ENCODE assay signal across 9 cellular contexts in genomic region chr17:75854111-75854748, GRCh38. TPM values are rescaled to one million over a fixed set of nuclear protein-coding genes. Genes with fewer than 3 reads are reported as not detected.
DNase-seq lines count a peak whose midpoint lies in the region; ATAC-seq lines count a peak whose summit lies in the region.
"Had no signal": no experiment of that assay in that cellular context is flagged by ENCODE, and none has a peak within 500 bp of the region (broad histone marks: within the 10 kb centered on the region; RNA-seq: fewer than 3 reads in every experiment).

No MANE protein-coding gene starts in this region.

- 15 to 32% (median 19%) methylated on average over 7 of the region's 7 CpGs for WGBS in adipose tissue, 3 donors

- DNase-seq in HCEC 1CT: peak; percentile 68
- peak in 6 of 49 donors; percentile 18 to 51 (median 27) for DNase-seq in substantia nigra (lab: John Stamatoyannopoulos, UW)
- no peak for DNase-seq in hippocampal formation (lab: John Stamatoyannopoulos, UW)
- DNase-seq in activated naive CD8-positive, alpha-beta T cell treated with anti-CD3 and anti-CD28 coated beads for 36 hours: no peak
- no peak for DNase-seq in H4 (ENCODE audit: low spot score)
- DNase-seq: occipital lobe had no signal

- H3K27ac Mint-ChIP-seq in activated naive CD8-positive, alpha-beta T cell treated with anti-CD3 and anti-CD28 coated beads for 36 hours: no peak overlapping the region

- no peaks in the 10 kb centered on the region for H3K9me3 ChIP-seq in iPS-18c (ENCODE audit: control insufficient read depth, insufficient read depth, low read length)

- H3K4me3 Mint-ChIP-seq in activated naive CD8-positive, alpha-beta T cell treated with anti-CD3 and anti-CD28 coated beads for 36 hours: no peak overlapping the region

- peaks cover 23% of the 10 kb centered on the region for H3K4me1 Mint-ChIP-seq in activated naive CD8-positive, alpha-beta T cell treated with anti-CD3 and anti-CD28 coated beads for 36 hours

- no peaks in the 10 kb centered on the region for H3K9me3 Mint-ChIP-seq in activated naive CD8-positive, alpha-beta T cell treated with anti-CD3 and anti-CD28 coated beads for 36 hours

- H3K27ac ChIP-seq in adipose tissue (ENCODE audit: low read depth, low read length) (peak overlapping the region; percentile 61), substantia nigra (ENCODE audit: low read depth, low read length, poor library complexity, severe bottlenecking) (peak overlapping the region; percentile 88)

- H3K27me3 Mint-ChIP-seq in activated naive CD8-positive, alpha-beta T cell treated with anti-CD3 and anti-CD28 coated beads for 36 hours: no peaks in the 10 kb centered on the region

- peaks cover 3% of the 10 kb centered on the region for H3K36me3 Mint-ChIP-seq in activated naive CD8-positive, alpha-beta T cell treated with anti-CD3 and anti-CD28 coated beads for 36 hours

- ATAC-seq in HG02884 (IDR thresholded peaks at IDR 0.05; ENCODE audit: unreplicated experiment): no peak

- peak overlapping the region; percentile 53 for H3K4me3 ChIP-seq in iPS-18c (ENCODE audit: insufficient read depth, low read depth, low read length)

RNA-seq across cellular contexts. Expression of gene WBP2, which starts 0.9 kb away (rescaled TPM):
- polyA plus RNA-seq in adipose tissue: 100 to 1,000 TPM in 2 of 3 donors, 10 to 100 TPM in 1; 85.0 to 162 (median 107) TPM
- total RNA-seq in activated naive CD8-positive, alpha-beta T cell treated with anti-CD3 and anti-CD28 coated beads for 36 hours: 10 to 100 TPM; 45.0 to 49.3 TPM
- 14.8 and 26.3 TPM in 2 replicates for total RNA-seq in H4 (2014; rRNA removed; shearing (Covaris generic))

RNA-seq across cellular contexts. Expression of gene UNC13D, which starts 10.0 kb away (rescaled TPM):
- polyA plus RNA-seq in adipose tissue: 10 to 100 TPM in 2 of 3 donors, 1 to 10 TPM in 1; 6.3 to 13.5 (median 10.1) TPM
- total RNA-seq in activated naive CD8-positive, alpha-beta T cell treated with anti-CD3 and anti-CD28 coated beads for 36 hours: 100 to 1,000 TPM; 145 to 156 TPM
- total RNA-seq in H4 (2014; rRNA removed; shearing (Covaris generic)): 1.9 and 2.9 TPM in 2 replicates

RNA-seq across cellular contexts. Expression of gene TRIM47, which starts 24.2 kb away (rescaled TPM):
- polyA plus RNA-seq in adipose tissue: 10 to 100 TPM; 12.7 to 32.6 (median 28.6) TPM
- 10 to 100 TPM; 16.4 to 18.3 TPM for total RNA-seq in activated naive CD8-positive, alpha-beta T cell treated with anti-CD3 and anti-CD28 coated beads for 36 hours
- 12.9 and 13.5 TPM in 2 replicates for total RNA-seq in H4 (2014; rRNA removed; shearing (Covaris generic))

RNA-seq across cellular contexts. Expression of gene TRIM65, which starts 42.5 kb away (rescaled TPM):
- polyA plus RNA-seq in adipose tissue: 10 to 100 TPM; 11.1 to 15.3 (median 11.7) TPM
- 10 to 100 TPM; 37.2 to 41.7 TPM for total RNA-seq in activated naive CD8-positive, alpha-beta T cell treated with anti-CD3 and anti-CD28 coated beads for 36 hours
- 8.4 and 10.5 TPM in 2 replicates for total RNA-seq in H4 (2014; rRNA removed; shearing (Covaris generic))

RNA-seq across cellular contexts. Expression of gene MRPL38, which starts 50.5 kb away (rescaled TPM):
- 10 to 100 TPM; 43.1 to 74.8 (median 48.1) TPM for polyA plus RNA-seq in adipose tissue
- 100 to 1,000 TPM; 148 to 161 TPM for total RNA-seq in activated naive CD8-positive, alpha-beta T cell treated with anti-CD3 and anti-CD28 coated beads for 36 hours
- 39.1 and 54.0 TPM in 2 replicates for total RNA-seq in H4 (2014; rRNA removed; shearing (Covaris generic))

Comparison
In these comparisons a context has a peak if more than half of its experiments do, and no peak if none do; other contexts are left out.
1. RNA of gene UNC13D, which starts 10.0 kb away (total RNA-seq): 145 to 156 TPM in activated naive CD8-positive, alpha-beta T cell treated with anti-CD3 and anti-CD28 coated beads for 36 hours; 1.9 to 2.9 TPM in H4; every median in the first group is over 10 times any median in the second.